3 cellular contexts compared by ENCODE assay signal in genomic region chr2:170820647-170821630, GRCh38.
TF ChIP-seq lines count a peak whose summit lies in the region.

No MANE protein-coding gene starts in this region.

TF ChIP-seq in K562, 482 proteins besides CTCF, POLR2A, EP300 and RAD21 (continued from another document and continues in another):
- peak; percentile 75 to 77 for TF ChIP-seq KDM1A (IDR thresholded peaks at IDR 0.05)
- TF ChIP-seq FIP1L1 (IDR thresholded peaks at IDR 0.05; ENCODE audit: low read depth, low read length, poor library complexity, severe bottlenecking), result no peak
- TF ChIP-seq MTA2 (IDR thresholded peaks at IDR 0.05; ENCODE audit: low read depth), result 0 out of 2 replicates have a peak, but pooled peaks have one; percentile 37
- no peak for TF ChIP-seq PYGO2 (tag; IDR thresholded peaks at IDR 0.05)
- TF ChIP-seq ZMIZ1 (IDR thresholded peaks at IDR 0.05; ENCODE audit: low read depth in 2 of 2, low read length in 2 of 2), result 0 out of 4 replicates have a peak, but pooled peaks of 1 of the 2 experiments have one; percentile 17
- no peak for TF ChIP-seq ZNF717 (CRISPR knock-in tag; IDR thresholded peaks at IDR 0.05)
- TF ChIP-seq PHF8 (IDR thresholded peaks at IDR 0.05; ENCODE audit: borderline replicate concordance, low read length), result no peak
- peak; percentile 79 for TF ChIP-seq TAL1 (IDR thresholded peaks at IDR 0.05)
- peak; percentile 28; the same call in 1 of the 2 replicates for TF ChIP-seq CREB1 (IDR thresholded peaks at IDR 0.05)
- no peak for TF ChIP-seq CREB1 (CRISPR knock-in tag; IDR thresholded peaks at IDR 0.05)

TF ChIP-seq in neural cell, 6 proteins besides CTCF, POLR2A, EP300 and RAD21 (continued from another document):
- TF ChIP-seq REST (IDR thresholded peaks at IDR 0.05; ENCODE audit: borderline replicate concordance), result no peak
- no peak for TF ChIP-seq SMC3 (conservative IDR thresholded peaks at IDR 0.05; ENCODE audit: poor library complexity)
- TF ChIP-seq POLR2AphosphoS5 (IDR thresholded peaks at IDR 0.05), result no peak
- peak; percentile 10 for TF ChIP-seq MXI1 (conservative IDR thresholded peaks at IDR 0.05; ENCODE audit: poor library complexity, severe bottlenecking)
TF ChIP-seq in neural cell: peak in this region for 1.

TF ChIP-seq in HEK293T, 16 proteins besides CTCF, POLR2A, EP300 and RAD21 (continued from another document):
- TF ChIP-seq PKNOX1 (IDR thresholded peaks at IDR 0.05) (no peak), FOXA1 (IDR thresholded peaks at IDR 0.05) (no peak), NFRKB (IDR thresholded peaks at IDR 0.05) (no peak), CTBP1 (IDR thresholded peaks at IDR 0.05; ENCODE audit: borderline replicate concordance) (no peak)
TF ChIP-seq in HEK293T: peak in this region for 0.
